12 cellular contexts compared by ENCODE assay signal in the genomic region with DNA sequence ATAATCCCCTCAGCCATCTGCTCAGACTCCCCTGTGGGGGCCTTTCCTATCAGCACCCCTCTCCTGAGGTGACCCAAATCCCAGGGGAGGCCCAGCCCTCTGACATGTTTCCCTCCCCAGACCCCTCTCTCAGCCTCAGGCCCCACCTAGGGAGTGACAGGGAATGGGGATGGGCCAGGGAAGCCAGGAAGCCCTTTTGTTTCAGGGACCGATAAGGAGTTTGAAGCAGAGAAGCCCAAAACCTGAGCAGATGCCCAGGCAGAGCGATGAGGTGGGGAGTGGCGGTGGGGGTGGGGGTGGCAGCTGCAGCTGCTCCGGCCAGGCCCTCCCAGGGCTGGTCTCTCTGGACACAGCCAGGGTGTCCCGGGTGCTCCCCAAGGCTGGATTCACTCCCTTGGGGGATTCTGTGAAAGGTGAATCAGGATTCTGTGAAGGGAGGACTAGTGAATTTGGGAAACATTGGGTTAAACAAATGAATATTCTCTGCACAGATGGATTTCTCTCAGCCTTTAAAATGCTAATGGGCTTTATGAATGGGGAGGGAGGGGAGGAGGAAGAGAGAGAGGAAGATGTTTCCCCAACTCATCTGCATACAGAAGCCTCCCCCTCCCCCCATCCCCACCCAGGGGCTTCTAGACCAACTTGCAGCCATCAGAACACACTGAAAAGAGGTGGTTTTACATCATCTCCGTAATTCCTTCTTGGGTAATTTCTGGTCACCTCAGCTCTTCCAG. TPM values are rescaled to one million over a fixed set of nuclear protein-coding genes. Genes with fewer than 3 reads are reported as not detected.
DNase-seq lines count a peak whose midpoint lies in the region; ATAC-seq and TF ChIP-seq lines count a peak whose summit lies in the region.
"Had no signal": no experiment of that assay in that cellular context is flagged by ENCODE, and none has a peak within 500 bp of the region (broad histone marks: within the 10 kb centered on the region; RNA-seq: fewer than 3 reads in every experiment).

No MANE protein-coding gene starts in this region.

- peaks cover 98% of the 10 kb centered on the region for H3K4me1 Mint-ChIP-seq in stimulated activated naive CD8-positive, alpha-beta T cell treated with anti-CD3 and anti-CD28 coated beads, Interleukin-15, Interleukin-2, amounts not matched to agents 100 ng/mL and 50 ng/mL, for 24 hours (ENCODE audit: low read depth)
- peaks cover 95% of the 10 kb centered on the region for H3K4me1 Mint-ChIP-seq in activated CD8-positive, alpha-beta T cell treated with anti-CD3 and anti-CD28 coated beads, Interleukin-2, amount 10 ng/mL, durations not matched to agents 7 days and 5 days (ENCODE audit: low read depth)

- CTCF ChIA-PET in activated CD8-positive, alpha-beta T cell treated with anti-CD3 and anti-CD28 coated beads, Interleukin-2, amount 10 ng/mL, durations not matched to agents 7 days and 5 days (lab: Charles Lee), result interaction anchor here (1.6 to 4.9 kb wide), 4 partner anchors 16 to 20 kb away, joined by 4 to 83 read pairs (median 7); partner anchors contain the start of gene AKNA

- TF ChIP-seq CTCF in suprapubic skin (IDR thresholded peaks at IDR 0.05) (no peak), GM20000 (IDR thresholded peaks at IDR 0.05; ENCODE audit: extremely low read depth, missing control alignments) (no peak)

- H3K4me3 ChIP-seq in suprapubic skin, result no peak overlapping the region

- TF ChIP-seq POLR2A in suprapubic skin (IDR thresholded peaks at IDR 0.05), result no peak

- no peaks in the 10 kb centered on the region for H3K27me3 ChIP-seq in suprapubic skin

- peaks cover 28% of the 10 kb centered on the region for H3K36me3 ChIP-seq in suprapubic skin

- peaks cover 86% of the 10 kb centered on the region for H3K36me3 Mint-ChIP-seq in stimulated activated naive CD8-positive, alpha-beta T cell treated with anti-CD3 and anti-CD28 coated beads, Interleukin-15, Interleukin-2, amounts not matched to agents 100 ng/mL and 50 ng/mL, for 24 hours (ENCODE audit: low read depth)
- peaks cover 93% of the 10 kb centered on the region for H3K36me3 Mint-ChIP-seq in activated CD8-positive, alpha-beta T cell treated with anti-CD3 and anti-CD28 coated beads, Interleukin-2, amount 10 ng/mL, durations not matched to agents 7 days and 5 days (ENCODE audit: low read depth)

- H3K27ac Mint-ChIP-seq in stimulated activated naive CD8-positive, alpha-beta T cell treated with anti-CD3 and anti-CD28 coated beads, Interleukin-15, Interleukin-2, amounts not matched to agents 100 ng/mL and 50 ng/mL, for 24 hours, result peak overlapping the region; percentile 86
- peak overlapping the region; percentile 84 for H3K27ac Mint-ChIP-seq in activated CD8-positive, alpha-beta T cell treated with anti-CD3 and anti-CD28 coated beads, Interleukin-2, amount 10 ng/mL, durations not matched to agents 7 days and 5 days

- ATAC-seq in stimulated activated naive CD8-positive, alpha-beta T cell treated with anti-CD3 and anti-CD28 coated beads, Interleukin-15, Interleukin-2, amounts not matched to agents 100 U/mL and 50 U/mL, for 24 hours, result no peak
- no peak for ATAC-seq in activated CD8-positive, alpha-beta T cell treated with anti-CD3 and anti-CD28 coated beads, Interleukin-2, amount 10 ng/mL, durations not matched to agents 7 days and 5 days
- no peak for ATAC-seq in HG02623 (IDR thresholded peaks at IDR 0.05; ENCODE audit: unreplicated experiment)

- POLR2A ChIA-PET in activated CD8-positive, alpha-beta T cell treated with anti-CD3 and anti-CD28 coated beads, Interleukin-2, amount 10 ng/mL, durations not matched to agents 7 days and 5 days (lab: Charles Lee), result interaction anchor here (1.4 to 15.0 kb wide), 3 partner anchors 9 to 16 kb away, joined by 3 to 407 read pairs (median 7); partner anchors contain the start of gene AKNA

- DNase-seq in stimulated activated naive CD8-positive, alpha-beta T cell treated with anti-CD3 and anti-CD28 coated beads, Interleukin-15, Interleukin-2, amounts not matched to agents 100 U/mL and 50 U/mL, for 24 hours, result no peak
- DNase-seq in activated CD8-positive, alpha-beta T cell treated with anti-CD3 and anti-CD28 coated beads, Interleukin-2, amount 10 ng/mL, durations not matched to agents 7 days and 5 days, result no peak
- peak; percentile 36 for DNase-seq in medulla oblongata (ENCODE audit: extremely low spot score)
- DNase-seq in suprapubic skin (ENCODE audit: low spot score in 2 of 2), result no peak
- no peak for DNase-seq in DMS79 (lab: John Stamatoyannopoulos, UW)
- no peak for DNase-seq in GM20000 (ENCODE audit: low spot score)
- DNase-seq: activated CD8-positive, alpha-beta memory T cell treated with anti-CD3 and anti-CD28 coated beads, Interleukin-2, amount 50 U/mL, for 4 hours; cortex of kidney had no signal

- H3K9me3 ChIP-seq in suprapubic skin, result no peaks in the 10 kb centered on the region

- WGBS in suprapubic skin, result 69% methylated on average over 4 of the region's 6 CpGs

- H3K27ac ChIP-seq in suprapubic skin, result no peak overlapping the region
- H3K27ac ChIP-seq: C4-2B, KMS-11 had no signal

- no peaks in the 10 kb centered on the region for H3K9me3 Mint-ChIP-seq in stimulated activated naive CD8-positive, alpha-beta T cell treated with anti-CD3 and anti-CD28 coated beads, Interleukin-15, Interleukin-2, amounts not matched to agents 100 ng/mL and 50 ng/mL, for 24 hours
- H3K9me3 Mint-ChIP-seq in activated CD8-positive, alpha-beta T cell treated with anti-CD3 and anti-CD28 coated beads, Interleukin-2, amount 10 ng/mL, durations not matched to agents 7 days and 5 days (ENCODE audit: insufficient read depth), result no peaks in the 10 kb centered on the region

- no peak overlapping the region for H3K4me3 Mint-ChIP-seq in stimulated activated naive CD8-positive, alpha-beta T cell treated with anti-CD3 and anti-CD28 coated beads, Interleukin-15, Interleukin-2, amounts not matched to agents 100 ng/mL and 50 ng/mL, for 24 hours
- H3K4me3 Mint-ChIP-seq in activated CD8-positive, alpha-beta T cell treated with anti-CD3 and anti-CD28 coated beads, Interleukin-2, amount 10 ng/mL, durations not matched to agents 7 days and 5 days, result peak overlapping the region; percentile 75

- TF ChIP-seq EP300 in suprapubic skin (IDR thresholded peaks at IDR 0.05), result no peak

- H3K4me1 ChIP-seq in suprapubic skin, result peaks cover 24% of the 10 kb centered on the region

- no peaks in the 10 kb centered on the region for H3K27me3 Mint-ChIP-seq in stimulated activated naive CD8-positive, alpha-beta T cell treated with anti-CD3 and anti-CD28 coated beads, Interleukin-15, Interleukin-2, amounts not matched to agents 100 ng/mL and 50 ng/mL, for 24 hours
- no peaks in the 10 kb centered on the region for H3K27me3 Mint-ChIP-seq in activated CD8-positive, alpha-beta T cell treated with anti-CD3 and anti-CD28 coated beads, Interleukin-2, amount 10 ng/mL, durations not matched to agents 7 days and 5 days (ENCODE audit: low read depth)

RNA-seq across cellular contexts. Expression of gene AKNA, which starts 17.4 kb away (rescaled TPM):
- total RNA-seq in activated CD8-positive, alpha-beta T cell treated with anti-CD3 and anti-CD28 coated beads, Interleukin-2, amount 10 ng/mL, durations not matched to agents 7 days and 5 days, result 100 to 1,000 TPM; 413 to 430 TPM
- 10 to 100 TPM; 10.5 to 27.1 (median 14.4) TPM for total RNA-seq in suprapubic skin

RNA-seq across cellular contexts. Expression of gene ORM2, which starts 40.7 kb away (rescaled TPM):
- total RNA-seq in activated CD8-positive, alpha-beta T cell treated with anti-CD3 and anti-CD28 coated beads, Interleukin-2, amount 10 ng/mL, durations not matched to agents 7 days and 5 days, result not detected
- total RNA-seq in suprapubic skin, result 1 to 10 TPM in 1 of 4 donors, not detected in 3; 9.5 TPM

RNA-seq across cellular contexts. Expression of gene ORM1, which starts 47.5 kb away (rescaled TPM):
- not detected for total RNA-seq in activated CD8-positive, alpha-beta T cell treated with anti-CD3 and anti-CD28 coated beads, Interleukin-2, amount 10 ng/mL, durations not matched to agents 7 days and 5 days
- 10 to 100 TPM in 1 of 4 donors, not detected in 3; 59.2 TPM for total RNA-seq in suprapubic skin

Comparison
In these comparisons a context has a peak if more than half of its experiments do, and no peak if none do; other contexts are left out.
1. RNA of gene AKNA, which starts 17.4 kb away (total RNA-seq): 413 to 430 TPM in activated CD8-positive, alpha-beta T cell treated with anti-CD3 and anti-CD28 coated beads, Interleukin-2, amount 10 ng/mL, durations not matched to agents 7 days and 5 days; 10.5 to 27.1 TPM in suprapubic skin; every median in the first group is over 10 times any median in the second.